ENCODE assay signal across 8 cellular contexts in genomic region chr1:183956559-183957188, GRCh38.
A peak's percentile ranks its signal among the peaks of the same experiment; 100 is the strongest.
DNase-seq lines count a peak whose midpoint lies in the region; ATAC-seq and TF ChIP-seq lines count a peak whose summit lies in the region.

No MANE protein-coding gene starts in this region.

- intact Hi-C loops in Right ventricle myocardium inferior (cut with DNase I) (loop anchor here (5.0 kb wide), 1 partner anchor 81 kb away; the partner anchor contains the start of gene COLGALT2), cardiac septum (cut with DNase I) (no loop called here)

- no peak overlapping the region for H3K27ac ChIP-seq in RWPE1

- H3K4me3 Mint-ChIP-seq in activated naive CD4-positive, alpha-beta T cell treated with anti-CD3 and anti-CD28 coated beads, Interleukin-2, amount 10 ng/mL, durations not matched to agents 7 days and 5 days, result no peak overlapping the region

- TF ChIP-seq CTCF in RWPE1 (conservative IDR thresholded peaks at IDR 0.05; ENCODE audit: low read depth), result no peak

- peaks cover 3% of the 10 kb centered on the region for H3K36me3 Mint-ChIP-seq in activated naive CD4-positive, alpha-beta T cell treated with anti-CD3 and anti-CD28 coated beads, Interleukin-2, amount 10 ng/mL, durations not matched to agents 7 days and 5 days

- no peaks in the 10 kb centered on the region for H3K9me3 Mint-ChIP-seq in activated naive CD4-positive, alpha-beta T cell treated with anti-CD3 and anti-CD28 coated beads, Interleukin-2, amount 10 ng/mL, durations not matched to agents 7 days and 5 days

- POLR2A ChIA-PET in RWPE1 (lab: Yijun Ruan, JAX; ENCODE audit: low non-redundant PET), result no interaction called here

- H3K27ac Mint-ChIP-seq in activated naive CD4-positive, alpha-beta T cell treated with anti-CD3 and anti-CD28 coated beads, Interleukin-2, amount 10 ng/mL, durations not matched to agents 7 days and 5 days, result no peak overlapping the region

- DNase-seq in Right ventricle myocardium inferior (ENCODE audit: missing footprints), result no peak
- DNase-seq in cardiac septum (ENCODE audit: low spot score), result no peak
- peak; percentile 38 for DNase-seq in RWPE1 (ENCODE audit: low spot score)
- peak; percentile 69 for DNase-seq in activated naive CD4-positive, alpha-beta T cell treated with anti-CD3 and anti-CD28 coated beads, Interleukin-2, amount 10 ng/mL, durations not matched to agents 7 days and 5 days
- DNase-seq in inferior parietal cortex (ENCODE audit: extremely low spot score), result peak; percentile 65
- DNase-seq in stimulated activated CD8-positive, alpha-beta memory T cell treated with anti-CD3 and anti-CD28 coated beads, Interleukin-4, amount 100 ng/mL, for 4 hours (ENCODE audit: low read depth in 2 of 2, low spot score in 1 of 2), result peak; percentile 20
- no peak for DNase-seq in NCI-H2196 treated with DMSO at 0.1 percent for 48 hours (lab: John Stamatoyannopoulos, UW; ENCODE audit: unreplicated experiment)

- ATAC-seq in Right ventricle myocardium inferior (peak; percentile 51), HG03060 (IDR thresholded peaks at IDR 0.05; ENCODE audit: low read depth, unreplicated experiment) (peak; percentile 97)

- CTCF ChIA-PET in RWPE1 (lab: Yijun Ruan, JAX), result interaction anchor here (0.6 kb wide), 1 partner anchor 394 kb away, joined by 4 read pairs; no protein-coding TSS in a partner anchor
- CTCF ChIA-PET in activated naive CD4-positive, alpha-beta T cell treated with anti-CD3 and anti-CD28 coated beads, Interleukin-2, amount 10 ng/mL, durations not matched to agents 7 days and 5 days (lab: Charles Lee), result interaction anchor here (1.0 kb wide), 1 partner anchor 41 kb away, joined by 5 read pairs; no protein-coding TSS in a partner anchor

- H3K4me1 Mint-ChIP-seq in activated naive CD4-positive, alpha-beta T cell treated with anti-CD3 and anti-CD28 coated beads, Interleukin-2, amount 10 ng/mL, durations not matched to agents 7 days and 5 days, result peaks cover 8% of the 10 kb centered on the region

- H3K27me3 Mint-ChIP-seq in activated naive CD4-positive, alpha-beta T cell treated with anti-CD3 and anti-CD28 coated beads, Interleukin-2, amount 10 ng/mL, durations not matched to agents 7 days and 5 days, result no peaks in the 10 kb centered on the region

Comparison
In these comparisons a context has a peak if more than half of its experiments do, and no peak if none do; other contexts are left out.
1. DNase-seq: peak in RWPE1 (single experiment), activated naive CD4-positive, alpha-beta T cell treated with anti-CD3 and anti-CD28 coated beads, Interleukin-2, amount 10 ng/mL, durations not matched to agents 7 days and 5 days (single experiment), inferior parietal cortex (single experiment) and stimulated activated CD8-positive, alpha-beta memory T cell treated with anti-CD3 and anti-CD28 coated beads, Interleukin-4, amount 100 ng/mL, for 4 hours (2 of 2); none in Right ventricle myocardium inferior (single experiment), cardiac septum (single experiment) and NCI-H2196 treated with DMSO at 0.1 percent for 48 hours (single experiment).